16 cellular contexts compared by ENCODE assay signal in genomic region chr13:49985129-49985528, GRCh38. TPM values are rescaled to one million over a fixed set of nuclear protein-coding genes. Genes with fewer than 3 reads are reported as not detected.
DNase-seq lines count a peak whose midpoint lies in the region; ATAC-seq and TF ChIP-seq lines count a peak whose summit lies in the region.
"Had no signal": no experiment of that assay in that cellular context is flagged by ENCODE, and none has a peak within 500 bp of the region (broad histone marks: within the 10 kb centered on the region; RNA-seq: fewer than 3 reads in every experiment).

No MANE protein-coding gene starts in this region.

- H3K9me3 Mint-ChIP-seq in chondrocyte (ENCODE audit: low read depth): no peaks in the 10 kb centered on the region

- H3K4me3 ChIP-seq in body of pancreas (no peak overlapping the region), skeletal muscle tissue (ENCODE audit: low read length in 3 of 3) (no peak overlapping the region)
- H3K4me3 ChIP-seq: SJCRH30 had no signal

- 29 to 34% methylated on average over 2 of the region's 2 CpGs for WGBS in body of pancreas, 2 donors

- H3K27ac ChIP-seq in body of pancreas (no peak overlapping the region), skeletal muscle tissue (ENCODE audit: low read depth, low read length) (peak overlapping the region; percentile 67)
- H3K27ac ChIP-seq: SJCRH30 had no signal

- peak; percentile 1 for DNase-seq in NCI-H2196 (lab: John Stamatoyannopoulos, UW; ENCODE audit: unreplicated experiment)
- no peak for DNase-seq in NCI-H2196 treated with DMSO at 0.1 percent for 48 hours (lab: John Stamatoyannopoulos, UW; ENCODE audit: unreplicated experiment)
- peak; percentile 49 for DNase-seq in NCI-H2171 (lab: John Stamatoyannopoulos, UW)
- DNase-seq in body of pancreas: peak in 2 of 4 donors; percentile 40 to 58
- DNase-seq in NCI-H1417 (lab: John Stamatoyannopoulos, UW): no peak
- DNase-seq in GM19240 (ENCODE audit: insufficient read length, low spot score): no peak
- no peak for DNase-seq in chondrocyte (ENCODE audit: low spot score)
- DNase-seq: COR-L47, HCEC 1CT, NCI-H1048, NCI-H1694 treated with DMSO at 0.1 percent for 48 hours, NCI-H345, NCI-H748 treated with DMSO at 0.1 percent for 48 hours, SJCRH30 had no signal

- peaks cover 11% of the 10 kb centered on the region for H3K4me1 ChIP-seq in body of pancreas
- peaks cover 7 to 9% (median 9%) of the 10 kb centered on the region in 3 donors for H3K4me1 ChIP-seq in skeletal muscle tissue (ENCODE audit: control insufficient read depth in 3 of 3, insufficient read depth in 3 of 3, low read length in 3 of 3)
- H3K4me1 ChIP-seq: SJCRH30 had no signal

- TF ChIP-seq CTCF in body of pancreas (IDR thresholded peaks at IDR 0.05): no peak
- TF ChIP-seq CTCF in chondrocyte (IDR thresholded peaks at IDR 0.05): no peak

- no peak overlapping the region for H3K4me3 Mint-ChIP-seq in chondrocyte (ENCODE audit: unreplicated experiment)

- H3K27ac Mint-ChIP-seq in chondrocyte (ENCODE audit: unreplicated experiment): no peak overlapping the region

- H3K4me1 Mint-ChIP-seq in chondrocyte (ENCODE audit: low read depth): no peaks in the 10 kb centered on the region

- intact Hi-C loops in body of pancreas (cut with DNase I): loop anchor here (10.0 kb wide), 1 partner anchor 550 kb away; no protein-coding TSS in a partner anchor

- H3K9me3 ChIP-seq in body of pancreas (no peaks in the 10 kb centered on the region), skeletal muscle tissue (ENCODE audit: control insufficient read depth in 3 of 3, low read length in 3 of 3) (no peaks in the 10 kb centered on the region)
- H3K9me3 ChIP-seq: SJCRH30 had no signal

- H3K27me3 ChIP-seq in body of pancreas: no peaks in the 10 kb centered on the region
- H3K27me3 ChIP-seq in skeletal muscle tissue (ENCODE audit: control insufficient read depth in 3 of 3, insufficient read depth in 3 of 3, low read length in 3 of 3): no peaks in the 10 kb centered on the region
- H3K27me3 ChIP-seq: SJCRH30 had no signal

- no peaks in the 10 kb centered on the region for H3K27me3 Mint-ChIP-seq in chondrocyte (ENCODE audit: low read depth)

- peaks cover 14% of the 10 kb centered on the region for H3K36me3 Mint-ChIP-seq in chondrocyte (ENCODE audit: low read depth)

- peak; percentile 48 for ATAC-seq in body of pancreas

- H3K36me3 ChIP-seq in body of pancreas (replicated peaks in 1 of 2; ENCODE audit: insufficient read depth in 1 of 2, low read depth in 2 of 2) (no peaks in the 10 kb centered on the region), skeletal muscle tissue (ENCODE audit: control insufficient read depth in 3 of 3, insufficient read depth in 3 of 3, low read length in 3 of 3) (peaks cover 0 to 11% (median 11%) of the 10 kb centered on the region in 3 donors)

- no peak overlapping the region for H3K9ac ChIP-seq in skeletal muscle tissue (ENCODE audit: low read depth in 1 of 3, low read length in 3 of 3)

- no peak for TF ChIP-seq POLR2A in body of pancreas (IDR thresholded peaks at IDR 0.05)

RNA-seq across cellular contexts. Expression of gene TRIM13, which starts 11.7 kb away (rescaled TPM):
- total RNA-seq in body of pancreas (10 to 100 TPM in 1 of 2 donors, 1 to 10 TPM in 1; 4.6 to 11.2 TPM), skeletal muscle tissue (18.8 TPM), chondrocyte (24.4 to 30.8 TPM (median 27.7 TPM) in 3 replicates)

RNA-seq across cellular contexts. Expression of gene KCNRG, which starts 30.1 kb away (rescaled TPM):
- total RNA-seq in body of pancreas (under 1 TPM in 1 of 2 donors, not detected in 1; 0.78 TPM), skeletal muscle tissue (2.1 TPM), chondrocyte (0.22 to 0.59 TPM (median 0.36 TPM) in 3 replicates)
- total RNA-seq: HT-29 had no signal

RNA-seq across cellular contexts. Expression of gene SPRYD7, which starts 49.0 kb away (rescaled TPM):
- 1 to 10 TPM; 4.9 to 5.9 TPM for total RNA-seq in body of pancreas
- total RNA-seq in skeletal muscle tissue: 4.7 TPM
- 6.9 to 8.8 TPM (median 7.5 TPM) in 3 replicates for total RNA-seq in chondrocyte

Comparison
In these comparisons a context has a peak if more than half of its experiments do, and no peak if none do; other contexts are left out.
1. DNase-seq: peak in NCI-H2196 (single experiment) and NCI-H2171 (single experiment); none in NCI-H2196 treated with DMSO at 0.1 percent for 48 hours (single experiment), NCI-H1417 (0 of 3), GM19240 (single experiment) and chondrocyte (single experiment).